ENCODE assay signal across 8 cellular contexts in genomic region chr2:120669121-120669952, GRCh38.
DNase-seq lines count a peak whose midpoint lies in the region; ATAC-seq and TF ChIP-seq lines count a peak whose summit lies in the region.

No MANE protein-coding gene starts in this region.

- H3K4me2 ChIP-seq in DND-41 (ENCODE audit: insufficient read depth, low read length) = no peak overlapping the region

- H3K27me3 Mint-ChIP-seq in MCF 10A (ENCODE audit: insufficient read depth, unreplicated experiment) = peaks cover 9% of the 10 kb centered on the region

- H3K79me2 ChIP-seq in DND-41 (ENCODE audit: insufficient read depth, low read length) = no peaks in the 10 kb centered on the region

- peaks cover 3% of the 10 kb centered on the region for H3K27me3 ChIP-seq in DND-41 (ENCODE audit: insufficient read depth, low read length, poor library complexity)

- peaks cover 3% of the 10 kb centered on the region for H3K9me3 ChIP-seq in DND-41 (ENCODE audit: insufficient read depth, low read length, severe bottlenecking)

- CTCF ChIA-PET in MCF 10A (lab: Yijun Ruan, JAX) = interaction anchor here (0.6 to 1.1 kb wide), 4 partner anchors 11 to 409 kb away, joined by 3 to 5 read pairs (median 3); no protein-coding TSS in a partner anchor

- ATAC-seq in DND-41 (ENCODE audit: insufficient read depth, low read depth) (peak; percentile 42; the same call in 1 of the 3 replicates), GM21390 (IDR thresholded peaks at IDR 0.05; ENCODE audit: unreplicated experiment) (no peak), GM21526 (IDR thresholded peaks at IDR 0.05; ENCODE audit: low FRiP score, unreplicated experiment) (no peak), GM18858 (IDR thresholded peaks at IDR 0.05; ENCODE audit: unreplicated experiment) (no peak)

- H3K9me3 Mint-ChIP-seq in MCF 10A (ENCODE audit: unreplicated experiment) = peaks cover 32% of the 10 kb centered on the region

- no TSS peak for BruUV-seq in MCF 10A (replicated peaks; lab: Mats Ljungman, UMichigan)

- H3K27ac Mint-ChIP-seq in MCF 10A (ENCODE audit: low read depth, unreplicated experiment) = no peak overlapping the region

- H3K4me3 Mint-ChIP-seq in MCF 10A (ENCODE audit: unreplicated experiment) = no peak overlapping the region

- DNase-seq in DND-41 (peak; percentile 12), NCI-H1092 treated with DMSO at 0.1 percent for 48 hours (lab: John Stamatoyannopoulos, UW) (peak; percentile 18), MCF 10A (ENCODE audit: unreplicated experiment) (peak; percentile 32), mesenteric fat pad (ENCODE audit: low spot score) (peak; percentile 83), GM19238 (ENCODE audit: insufficient read length, low spot score) (no peak)

- no peak overlapping the region for H2AFZ ChIP-seq in DND-41 (ENCODE audit: low read depth, low read length)

- no peaks in the 10 kb centered on the region for H4K20me1 ChIP-seq in DND-41 (ENCODE audit: insufficient read depth, low read length)

- H3K36me3 ChIP-seq in DND-41 (ENCODE audit: insufficient read depth, low read length) = no peaks in the 10 kb centered on the region

- POLR2A ChIA-PET in MCF 10A (lab: Yijun Ruan, JAX) = interaction anchor here (0.6 kb wide), 1 partner anchor 455 kb away, joined by 3 read pairs; no protein-coding TSS in a partner anchor

- no peak overlapping the region for H3K9ac ChIP-seq in DND-41 (ENCODE audit: low read depth, low read length)

- no peaks in the 10 kb centered on the region for H3K4me1 Mint-ChIP-seq in MCF 10A (ENCODE audit: insufficient read depth, unreplicated experiment)

- no peaks in the 10 kb centered on the region for H3K36me3 Mint-ChIP-seq in MCF 10A (ENCODE audit: insufficient read depth, unreplicated experiment)

- H3K4me1 ChIP-seq in DND-41 (ENCODE audit: insufficient read depth, low read length) = no peaks in the 10 kb centered on the region

- no peak overlapping the region for H3K27ac ChIP-seq in DND-41 (ENCODE audit: low read length)

- no peak overlapping the region for H3K4me3 ChIP-seq in DND-41 (ENCODE audit: low read depth in 1 of 2, low read length in 2 of 2)

- intact Hi-C loops in MCF 10A (cut with micrococcal nuclease) = no loop called here

- TF ChIP-seq CTCF in DND-41 (IDR thresholded peaks at IDR 0.05; ENCODE audit: borderline replicate concordance, extremely low read depth, low read length, poor library complexity, severe bottlenecking) (peak; percentile 38), MCF 10A (IDR thresholded peaks at IDR 0.05; ENCODE audit: unreplicated experiment) (no peak)
